In genomic region chr5:115377468-115378217, GRCh38 we compare ENCODE assay signal across 8 cellular contexts.
DNase-seq lines count a peak whose midpoint lies in the region; ATAC-seq and TF ChIP-seq lines count a peak whose summit lies in the region.
"Had no signal": no experiment of that assay in that cellular context is flagged by ENCODE, and none has a peak within 500 bp of the region (broad histone marks: within the 10 kb centered on the region; RNA-seq: fewer than 3 reads in every experiment).

No MANE protein-coding gene starts in this region.

- peak overlapping the region; percentile 73 for H3K27ac Mint-ChIP-seq in HFFc6
- no peak overlapping the region for H3K27ac Mint-ChIP-seq in activated T-helper 2 cell treated with anti-CD3 and anti-CD28 coated beads, Interferon-gamma antibody, Interleukin-2, Interleukin-4, amounts not matched to agents 10 μg/mL and 5 μg/mL and 100 μg/mL, durations not matched to agents 14 hours and 24 hours and 36 hours

- peaks cover 52% of the 10 kb centered on the region for H3K4me1 Mint-ChIP-seq in HFFc6 (ENCODE audit: low read depth)
- H3K4me1 Mint-ChIP-seq in activated T-helper 2 cell treated with anti-CD3 and anti-CD28 coated beads, Interferon-gamma antibody, Interleukin-2, Interleukin-4, amounts not matched to agents 10 μg/mL and 5 μg/mL and 100 μg/mL, durations not matched to agents 14 hours and 24 hours and 36 hours (ENCODE audit: low read depth), result peaks cover 20% of the 10 kb centered on the region

- peak; percentile 76 for ATAC-seq in GM18517 (IDR thresholded peaks at IDR 0.05; ENCODE audit: unreplicated experiment)
- peak; percentile 74 for ATAC-seq in Right ventricle myocardium superior (ENCODE audit: poor library complexity)
- no peak for ATAC-seq in HG03457 (IDR thresholded peaks at IDR 0.05; ENCODE audit: unreplicated experiment)

- DNase-seq in HFFc6 (peak; percentile 97), RWPE1 (ENCODE audit: low spot score) (peak; percentile 78), Right ventricle myocardium superior (no peak), nucleus accumbens (lab: John Stamatoyannopoulos, UW) (no peak)
- no peak for DNase-seq in activated T-helper 2 cell treated with anti-CD3 and anti-CD28 coated beads, Interferon-gamma antibody, Interleukin-2, Interleukin-4, amounts not matched to agents 10 μg/mL and 5 μg/mL and 100 μg/mL, durations not matched to agents 14 hours and 24 hours and 36 hours (ENCODE audit: low spot score)

- intact Hi-C loops in Right ventricle myocardium superior (cut with DNase I), result loop anchor here (5.0 to 10.0 kb wide), 3 partner anchors 80 to 200 kb away; partner anchors contain the start of gene FEM1C
- intact Hi-C loops in activated T-helper 2 cell treated with anti-CD3 and anti-CD28 coated beads, Interferon-gamma antibody, Interleukin-2, Interleukin-4, amounts not matched to agents 10 μg/mL and 5 μg/mL and 100 μg/mL, durations not matched to agents 14 hours and 24 hours and 36 hours (cut with micrococcal nuclease), result loop anchor here (2.0 kb wide), 1 partner anchor 83 kb away; no protein-coding TSS in a partner anchor

- no peak overlapping the region for H3K27ac ChIP-seq in RWPE1
- H3K27ac ChIP-seq: neutrophil had no signal

- no peaks in the 10 kb centered on the region for H3K36me3 Mint-ChIP-seq in HFFc6 (ENCODE audit: low read depth)
- H3K36me3 Mint-ChIP-seq in activated T-helper 2 cell treated with anti-CD3 and anti-CD28 coated beads, Interferon-gamma antibody, Interleukin-2, Interleukin-4, amounts not matched to agents 10 μg/mL and 5 μg/mL and 100 μg/mL, durations not matched to agents 14 hours and 24 hours and 36 hours (ENCODE audit: low read depth), result no peaks in the 10 kb centered on the region

- peak overlapping the region; percentile 73 for H3K4me3 Mint-ChIP-seq in HFFc6
- no peak overlapping the region for H3K4me3 Mint-ChIP-seq in activated T-helper 2 cell treated with anti-CD3 and anti-CD28 coated beads, Interferon-gamma antibody, Interleukin-2, Interleukin-4, amounts not matched to agents 10 μg/mL and 5 μg/mL and 100 μg/mL, durations not matched to agents 14 hours and 24 hours and 36 hours (ENCODE audit: low read depth)

- POLR2A ChIA-PET in RWPE1 (lab: Yijun Ruan, JAX; ENCODE audit: low non-redundant PET), result no interaction called here

- no peaks in the 10 kb centered on the region for H3K9me3 Mint-ChIP-seq in HFFc6
- no peaks in the 10 kb centered on the region for H3K9me3 Mint-ChIP-seq in activated T-helper 2 cell treated with anti-CD3 and anti-CD28 coated beads, Interferon-gamma antibody, Interleukin-2, Interleukin-4, amounts not matched to agents 10 μg/mL and 5 μg/mL and 100 μg/mL, durations not matched to agents 14 hours and 24 hours and 36 hours

- CTCF ChIA-PET in RWPE1 (lab: Yijun Ruan, JAX), result interaction anchor here (0.7 to 1.7 kb wide), 3 partner anchors 67 to 197 kb away, joined by 3 to 7 read pairs (median 5); no protein-coding TSS in a partner anchor

- H3K27me3 Mint-ChIP-seq in HFFc6 (ENCODE audit: insufficient read depth), result no peaks in the 10 kb centered on the region
- H3K27me3 Mint-ChIP-seq in activated T-helper 2 cell treated with anti-CD3 and anti-CD28 coated beads, Interferon-gamma antibody, Interleukin-2, Interleukin-4, amounts not matched to agents 10 μg/mL and 5 μg/mL and 100 μg/mL, durations not matched to agents 14 hours and 24 hours and 36 hours (ENCODE audit: low read depth), result no peaks in the 10 kb centered on the region

- TF ChIP-seq CTCF in HFFc6 (IDR thresholded peaks at IDR 0.05), result peak; percentile 75
- TF ChIP-seq CTCF in RWPE1 (conservative IDR thresholded peaks at IDR 0.05; ENCODE audit: low read depth), result no peak

Comparison
In these comparisons a context has a peak if more than half of its experiments do, and no peak if none do; other contexts are left out.
1. DNase-seq: peak in HFFc6 (single experiment) and RWPE1 (single experiment); none in Right ventricle myocardium superior (single experiment), activated T-helper 2 cell treated with anti-CD3 and anti-CD28 coated beads, Interferon-gamma antibody, Interleukin-2, Interleukin-4, amounts not matched to agents 10 μg/mL and 5 μg/mL and 100 μg/mL, durations not matched to agents 14 hours and 24 hours and 36 hours (single experiment) and nucleus accumbens (0 of 56).